Comparison of ENCODE assay signal across 1 cellular context in the genomic region with DNA sequence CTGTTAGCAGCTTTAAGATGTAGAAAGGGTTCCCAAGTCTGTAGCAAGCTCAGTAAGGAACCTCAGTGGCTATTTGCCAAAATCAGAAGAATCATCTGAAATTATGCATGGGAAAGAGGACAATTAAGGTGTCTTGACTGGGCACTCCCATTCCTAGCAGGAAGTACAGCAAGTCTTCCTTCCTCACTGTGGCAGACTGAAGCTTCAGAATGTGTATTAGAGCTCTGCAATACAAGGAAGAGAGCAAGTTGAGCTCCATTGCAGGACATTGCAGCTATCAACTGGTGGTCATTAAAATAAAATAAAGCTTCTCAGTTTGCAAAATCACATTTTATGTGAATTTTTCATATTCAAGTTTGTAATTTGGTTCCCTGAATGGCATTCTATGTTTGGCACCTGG.
TF ChIP-seq lines count a peak whose summit lies in the region.

No MANE protein-coding gene starts in this region.

TF ChIP-seq in H1, 55 proteins besides CTCF, POLR2A, EP300 and RAD21 (continued from another document):
- TF ChIP-seq, protein P1, sequence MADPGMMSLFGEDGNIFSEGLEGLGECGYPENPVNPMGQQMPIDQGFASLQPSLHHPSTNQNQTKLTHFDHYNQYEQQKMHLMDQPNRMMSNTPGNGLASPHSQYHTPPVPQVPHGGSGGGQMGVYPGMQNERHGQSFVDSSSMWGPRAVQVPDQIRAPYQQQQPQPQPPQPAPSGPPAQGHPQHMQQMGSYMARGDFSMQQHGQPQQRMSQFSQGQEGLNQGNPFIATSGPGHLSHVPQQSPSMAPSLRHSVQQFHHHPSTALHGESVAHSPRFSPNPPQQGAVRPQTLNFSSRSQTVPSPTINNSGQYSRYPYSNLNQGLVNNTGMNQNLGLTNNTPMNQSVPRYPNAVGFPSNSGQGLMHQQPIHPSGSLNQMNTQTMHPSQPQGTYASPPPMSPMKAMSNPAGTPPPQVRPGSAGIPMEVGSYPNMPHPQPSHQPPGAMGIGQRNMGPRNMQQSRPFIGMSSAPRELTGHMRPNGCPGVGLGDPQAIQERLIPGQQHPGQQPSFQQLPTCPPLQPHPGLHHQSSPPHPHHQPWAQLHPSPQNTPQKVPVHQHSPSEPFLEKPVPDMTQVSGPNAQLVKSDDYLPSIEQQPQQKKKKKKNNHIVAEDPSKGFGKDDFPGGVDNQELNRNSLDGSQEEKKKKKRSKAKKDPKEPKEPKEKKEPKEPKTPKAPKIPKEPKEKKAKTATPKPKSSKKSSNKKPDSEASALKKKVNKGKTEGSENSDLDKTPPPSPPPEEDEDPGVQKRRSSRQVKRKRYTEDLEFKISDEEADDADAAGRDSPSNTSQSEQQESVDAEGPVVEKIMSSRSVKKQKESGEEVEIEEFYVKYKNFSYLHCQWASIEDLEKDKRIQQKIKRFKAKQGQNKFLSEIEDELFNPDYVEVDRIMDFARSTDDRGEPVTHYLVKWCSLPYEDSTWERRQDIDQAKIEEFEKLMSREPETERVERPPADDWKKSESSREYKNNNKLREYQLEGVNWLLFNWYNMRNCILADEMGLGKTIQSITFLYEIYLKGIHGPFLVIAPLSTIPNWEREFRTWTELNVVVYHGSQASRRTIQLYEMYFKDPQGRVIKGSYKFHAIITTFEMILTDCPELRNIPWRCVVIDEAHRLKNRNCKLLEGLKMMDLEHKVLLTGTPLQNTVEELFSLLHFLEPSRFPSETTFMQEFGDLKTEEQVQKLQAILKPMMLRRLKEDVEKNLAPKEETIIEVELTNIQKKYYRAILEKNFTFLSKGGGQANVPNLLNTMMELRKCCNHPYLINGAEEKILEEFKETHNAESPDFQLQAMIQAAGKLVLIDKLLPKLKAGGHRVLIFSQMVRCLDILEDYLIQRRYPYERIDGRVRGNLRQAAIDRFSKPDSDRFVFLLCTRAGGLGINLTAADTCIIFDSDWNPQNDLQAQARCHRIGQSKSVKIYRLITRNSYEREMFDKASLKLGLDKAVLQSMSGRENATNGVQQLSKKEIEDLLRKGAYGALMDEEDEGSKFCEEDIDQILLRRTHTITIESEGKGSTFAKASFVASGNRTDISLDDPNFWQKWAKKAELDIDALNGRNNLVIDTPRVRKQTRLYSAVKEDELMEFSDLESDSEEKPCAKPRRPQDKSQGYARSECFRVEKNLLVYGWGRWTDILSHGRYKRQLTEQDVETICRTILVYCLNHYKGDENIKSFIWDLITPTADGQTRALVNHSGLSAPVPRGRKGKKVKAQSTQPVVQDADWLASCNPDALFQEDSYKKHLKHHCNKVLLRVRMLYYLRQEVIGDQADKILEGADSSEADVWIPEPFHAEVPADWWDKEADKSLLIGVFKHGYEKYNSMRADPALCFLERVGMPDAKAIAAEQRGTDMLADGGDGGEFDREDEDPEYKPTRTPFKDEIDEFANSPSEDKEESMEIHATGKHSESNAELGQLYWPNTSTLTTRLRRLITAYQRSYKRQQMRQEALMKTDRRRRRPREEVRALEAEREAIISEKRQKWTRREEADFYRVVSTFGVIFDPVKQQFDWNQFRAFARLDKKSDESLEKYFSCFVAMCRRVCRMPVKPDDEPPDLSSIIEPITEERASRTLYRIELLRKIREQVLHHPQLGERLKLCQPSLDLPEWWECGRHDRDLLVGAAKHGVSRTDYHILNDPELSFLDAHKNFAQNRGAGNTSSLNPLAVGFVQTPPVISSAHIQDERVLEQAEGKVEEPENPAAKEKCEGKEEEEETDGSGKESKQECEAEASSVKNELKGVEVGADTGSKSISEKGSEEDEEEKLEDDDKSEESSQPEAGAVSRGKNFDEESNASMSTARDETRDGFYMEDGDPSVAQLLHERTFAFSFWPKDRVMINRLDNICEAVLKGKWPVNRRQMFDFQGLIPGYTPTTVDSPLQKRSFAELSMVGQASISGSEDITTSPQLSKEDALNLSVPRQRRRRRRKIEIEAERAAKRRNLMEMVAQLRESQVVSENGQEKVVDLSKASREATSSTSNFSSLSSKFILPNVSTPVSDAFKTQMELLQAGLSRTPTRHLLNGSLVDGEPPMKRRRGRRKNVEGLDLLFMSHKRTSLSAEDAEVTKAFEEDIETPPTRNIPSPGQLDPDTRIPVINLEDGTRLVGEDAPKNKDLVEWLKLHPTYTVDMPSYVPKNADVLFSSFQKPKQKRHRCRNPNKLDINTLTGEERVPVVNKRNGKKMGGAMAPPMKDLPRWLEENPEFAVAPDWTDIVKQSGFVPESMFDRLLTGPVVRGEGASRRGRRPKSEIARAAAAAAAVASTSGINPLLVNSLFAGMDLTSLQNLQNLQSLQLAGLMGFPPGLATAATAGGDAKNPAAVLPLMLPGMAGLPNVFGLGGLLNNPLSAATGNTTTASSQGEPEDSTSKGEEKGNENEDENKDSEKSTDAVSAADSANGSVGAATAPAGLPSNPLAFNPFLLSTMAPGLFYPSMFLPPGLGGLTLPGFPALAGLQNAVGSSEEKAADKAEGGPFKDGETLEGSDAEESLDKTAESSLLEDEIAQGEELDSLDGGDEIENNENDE (IDR thresholded peaks at IDR 0.05; ENCODE audit: insufficient replicate concordance, low read length): no peak
- no peak for TF ChIP-seq ZNF274 (IDR thresholded peaks at IDR 0.05; ENCODE audit: borderline replicate concordance, extremely low read depth, low read length)
- TF ChIP-seq TCF12 (IDR thresholded peaks at IDR 0.05; ENCODE audit: low read depth, low read length): no peak
- TF ChIP-seq, protein P2, sequence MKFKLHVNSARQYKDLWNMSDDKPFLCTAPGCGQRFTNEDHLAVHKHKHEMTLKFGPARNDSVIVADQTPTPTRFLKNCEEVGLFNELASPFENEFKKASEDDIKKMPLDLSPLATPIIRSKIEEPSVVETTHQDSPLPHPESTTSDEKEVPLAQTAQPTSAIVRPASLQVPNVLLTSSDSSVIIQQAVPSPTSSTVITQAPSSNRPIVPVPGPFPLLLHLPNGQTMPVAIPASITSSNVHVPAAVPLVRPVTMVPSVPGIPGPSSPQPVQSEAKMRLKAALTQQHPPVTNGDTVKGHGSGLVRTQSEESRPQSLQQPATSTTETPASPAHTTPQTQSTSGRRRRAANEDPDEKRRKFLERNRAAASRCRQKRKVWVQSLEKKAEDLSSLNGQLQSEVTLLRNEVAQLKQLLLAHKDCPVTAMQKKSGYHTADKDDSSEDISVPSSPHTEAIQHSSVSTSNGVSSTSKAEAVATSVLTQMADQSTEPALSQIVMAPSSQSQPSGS (IDR thresholded peaks at IDR 0.05; ENCODE audit: low read length): no peak
- TF ChIP-seq SRF (IDR thresholded peaks at IDR 0.05; ENCODE audit: low read depth, low read length): no peak
